ENCODE assay signal across 28 cellular contexts in the genomic region with DNA sequence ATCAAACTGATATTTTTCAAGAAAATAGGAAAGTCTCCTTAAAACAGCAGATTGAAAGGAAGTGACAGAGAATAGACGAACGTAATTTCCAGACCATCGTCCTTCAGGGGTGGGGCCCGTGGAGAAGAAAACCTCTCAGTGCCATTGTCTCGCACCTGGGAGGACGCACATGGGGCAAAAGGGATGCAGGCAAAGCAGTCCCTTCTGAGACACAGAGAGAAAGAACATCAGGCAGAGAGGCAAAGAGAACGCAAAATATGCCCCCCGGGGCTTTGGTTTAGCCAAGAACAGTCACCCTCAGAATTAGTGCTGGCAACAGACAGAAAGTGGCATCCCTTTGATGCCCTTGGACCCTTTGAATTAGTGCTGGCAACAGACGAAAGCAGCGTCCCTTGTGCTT. TPM values are rescaled to one million over a fixed set of nuclear protein-coding genes. Genes with fewer than 3 reads are reported as not detected.
"Had no signal": no experiment of that assay in that cellular context is flagged by ENCODE, and none has a peak within 500 bp of the region (broad histone marks: within the 10 kb centered on the region; RNA-seq: fewer than 3 reads in every experiment).

No MANE protein-coding gene starts in this region.

- H3K27me3 ChIP-seq: cardiac muscle cell, Peyer's patch had no signal

- H3K9me3 ChIP-seq: MG63, Peyer's patch had no signal

- ATAC-seq: activated T-helper 17 cell treated with anti-CD3 and anti-CD28 coated beads, Interleukin-2, amount 50 U/mL, for 72 hours; T-cell had no signal

- H3K4me3 Mint-ChIP-seq: activated B cell treated with CpG ODN at 0.5 μM for 24 hours; activated CD4-positive, alpha-beta T cell treated with anti-CD3 and anti-CD28 coated beads, Interleukin-2, amount 10 ng/mL, durations not matched to agents 24 days and 14 days; activated naive CD4-positive, alpha-beta T cell treated with anti-CD3 and anti-CD28 coated beads for 36 hours; activated naive CD8-positive, alpha-beta T cell; T-cell had no signal

- H3K27ac Mint-ChIP-seq: activated B cell treated with CpG ODN at 0.5 μM for 24 hours; activated CD4-positive, alpha-beta T cell treated with anti-CD3 and anti-CD28 coated beads, Interleukin-2, amount 10 ng/mL, durations not matched to agents 24 days and 14 days; activated naive CD4-positive, alpha-beta T cell treated with anti-CD3 and anti-CD28 coated beads for 36 hours; activated naive CD8-positive, alpha-beta T cell; activated T-helper 17 cell treated with anti-CD3 and anti-CD28 coated beads, Interleukin-2, amount 50 U/mL, for 72 hours; T-cell had no signal

- H3K36me3 Mint-ChIP-seq: activated naive CD8-positive, alpha-beta T cell; T-cell had no signal

- H3K9me3 Mint-ChIP-seq: activated B cell treated with CpG ODN at 0.5 μM for 24 hours; activated CD4-positive, alpha-beta T cell treated with anti-CD3 and anti-CD28 coated beads, Interleukin-2, amount 10 ng/mL, durations not matched to agents 24 days and 14 days; activated naive CD4-positive, alpha-beta T cell treated with anti-CD3 and anti-CD28 coated beads for 36 hours; activated T-helper 17 cell treated with anti-CD3 and anti-CD28 coated beads, Interleukin-2, amount 50 U/mL, for 72 hours; T-cell had no signal

- H3K36me3 ChIP-seq: brain microvascular endothelial cell, cardiac muscle cell, MG63, Peyer's patch had no signal

- DNase-seq: activated B cell treated with CpG ODN at 0.5 μM for 24 hours; activated CD4-positive, alpha-beta T cell treated with anti-CD3 and anti-CD28 coated beads for 1 hour; activated CD4-positive, alpha-beta T cell treated with anti-CD3 and anti-CD28 coated beads, Interleukin-2, amount 10 ng/mL, durations not matched to agents 24 days and 14 days; activated CD4-positive, alpha-beta T cell treated with anti-CD3 and anti-CD28 coated beads, Interleukin-2, amount 50 U/mL, for 48 hours; activated gamma-delta T cell; activated naive CD4-positive, alpha-beta T cell treated with anti-CD3 and anti-CD28 coated beads for 36 hours; activated T-cell treated with anti-CD3 and anti-CD28 coated beads for 4 hours; activated T-cell treated with anti-CD3 and anti-CD28 coated beads, Interleukin-2, amount 50 U/mL, for 48 hours; amygdala; brain microvascular endothelial cell; MG63; NCI-H1105; NCI-H1436; NCI-H1694 treated with DMSO at 0.1 percent for 48 hours; NCI-H2029 treated with DMSO at 0.1 percent for 48 hours; NCI-H345; NCI-H510A treated with DMSO at 0.1 percent for 48 hours; NK-92 treated with Interleukin-12 subunit alpha and Interleukin-12 subunit beta, amount 100 ng/mL, for 24 hours; SHP77 treated with DMSO at 0.1 percent for 48 hours; T-helper 2 cell; T1000 had no signal

- FAIRE-seq: TTC549 had no signal

- H3K27ac ChIP-seq: brain microvascular endothelial cell, cardiac muscle cell, Peyer's patch had no signal

- H3K4me1 Mint-ChIP-seq: activated B cell treated with CpG ODN at 0.5 μM for 24 hours had no signal

- H3K4me3 ChIP-seq: cardiac muscle cell, MG63, Peyer's patch had no signal

RNA-seq across cellular contexts. Expression of a gene that starts 37.0 kb away (rescaled TPM):
- total RNA-seq: SK-MEL-5 had no signal

RNA-seq across cellular contexts. Expression of a gene that starts 53.9 kb away (rescaled TPM):
- total RNA-seq: cardiac muscle cell, SK-MEL-5 had no signal
